Comparison of ENCODE assay signal across 24 cellular contexts in the genomic region with DNA sequence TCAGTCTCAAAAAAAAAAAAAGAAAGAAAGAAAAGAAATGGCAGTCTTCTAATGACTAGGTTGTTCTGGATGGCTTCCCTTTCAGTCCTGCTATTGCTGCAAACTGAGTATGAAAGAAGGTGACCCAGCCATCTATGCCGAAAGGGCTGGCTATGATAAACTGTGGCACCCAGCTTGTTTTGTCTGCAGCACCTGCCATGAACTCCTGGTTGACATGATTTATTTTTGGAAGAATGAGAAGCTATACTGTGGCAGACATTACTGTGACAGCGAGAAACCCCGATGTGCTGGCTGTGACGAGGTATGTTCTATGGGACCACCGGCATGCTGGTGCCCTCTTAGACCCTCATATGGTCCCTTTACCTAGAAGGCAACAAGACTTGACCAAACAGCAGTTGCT.
"Had no signal": no experiment of that assay in that cellular context is flagged by ENCODE, and none has a peak within 500 bp of the region (broad histone marks: within the 10 kb centered on the region; RNA-seq: fewer than 3 reads in every experiment).

No MANE protein-coding gene starts in this region.

- H3K27me3 ChIP-seq: cardiac muscle cell, foreskin keratinocyte, neutrophil, right lobe of liver, vagina had no signal

- H3K9me3 Mint-ChIP-seq: activated naive CD4-positive, alpha-beta T cell treated with anti-CD3 and anti-CD28 coated beads for 36 hours; activated T-cell treated with anti-CD3 and anti-CD28 coated beads, Interleukin-2, amount 50 U/mL, for 72 hours; dendritic cell treated with granulocyte-macrophage colony-stimulating factor and Interleukin-4, amounts not matched to agents 40 ng/mL and 50 ng/mL, for 4 days; stimulated activated memory B cell treated with anti-CD40 and anti-IgM and Interleukin-4, amounts not matched to agents 10 μg/mL and 1 μg/mL and 100 μg/mL, for 72 hours; type B pancreatic cell had no signal

- H3K4me1 Mint-ChIP-seq: nephron had no signal

- H3K4me1 ChIP-seq: foreskin keratinocyte, lower lobe of right lung, parathyroid adenoma, right lobe of liver, vagina had no signal

- ATAC-seq: activated naive CD8-positive, alpha-beta T cell treated with anti-CD3 and anti-CD28 coated beads, Interleukin-2, amount 50 U/mL, for 24 hours; activated T-cell treated with anti-CD3 and anti-CD28 coated beads, Interleukin-2, amount 50 U/mL, for 72 hours; foreskin keratinocyte; lower lobe of right lung; right lobe of liver; stimulated activated memory B cell treated with anti-CD40 and anti-IgM and Interleukin-4, amounts not matched to agents 10 μg/mL and 1 μg/mL and 100 μg/mL, for 72 hours had no signal

- H2AFZ ChIP-seq: parathyroid adenoma had no signal

- H3K4me3 Mint-ChIP-seq: activated naive CD4-positive, alpha-beta T cell treated with anti-CD3 and anti-CD28 coated beads for 36 hours; activated naive CD8-positive, alpha-beta T cell treated with anti-CD3 and anti-CD28 coated beads, Interleukin-2, amount 50 U/mL, for 24 hours; activated T-cell treated with anti-CD3 and anti-CD28 coated beads, Interleukin-2, amount 50 U/mL, for 72 hours; dendritic cell treated with granulocyte-macrophage colony-stimulating factor and Interleukin-4, amounts not matched to agents 40 ng/mL and 50 ng/mL, for 4 days; nephron; stimulated activated memory B cell treated with anti-CD40 and anti-IgM and Interleukin-4, amounts not matched to agents 10 μg/mL and 1 μg/mL and 100 μg/mL, for 72 hours; type B pancreatic cell; WTC11 had no signal

- H3K9me3 ChIP-seq: lower lobe of right lung, neutrophil, right lobe of liver, thoracic aorta, vagina had no signal

- H3K79me2 ChIP-seq: parathyroid adenoma had no signal

- DNase-seq: activated CD4-positive, alpha-beta T cell treated with anti-CD3 and anti-CD28 coated beads, Interleukin-2, amount 50 U/mL, for 4 hours; activated CD8-positive, alpha-beta memory T cell treated with anti-CD3 and anti-CD28 coated beads for 24 hours; activated CD8-positive, alpha-beta memory T cell treated with anti-CD3 and anti-CD28 coated beads, Interleukin-2, amount 50 U/mL, for 4 hours; activated effector memory CD4-positive, alpha-beta T cell treated with Interleukin-2 at 50 U/mL for 16 hours; activated naive CD4-positive, alpha-beta T cell treated with anti-CD3 and anti-CD28 coated beads for 36 hours; activated naive CD8-positive, alpha-beta T cell treated with anti-CD3 and anti-CD28 coated beads, Interleukin-2, amount 50 U/mL, for 24 hours; activated T-cell treated with anti-CD3 and anti-CD28 coated beads, Interleukin-2, amount 50 U/mL, for 72 hours; effector CD4-positive, alpha-beta T cell; foreskin keratinocyte; kidney; lower lobe of right lung; right lobe of liver; small intestine; T1000 had no signal

- H3K27ac Mint-ChIP-seq: activated naive CD4-positive, alpha-beta T cell treated with anti-CD3 and anti-CD28 coated beads for 36 hours; activated naive CD8-positive, alpha-beta T cell treated with anti-CD3 and anti-CD28 coated beads, Interleukin-2, amount 50 U/mL, for 24 hours; dendritic cell treated with granulocyte-macrophage colony-stimulating factor and Interleukin-4, amounts not matched to agents 40 ng/mL and 50 ng/mL, for 4 days; nephron; stimulated activated memory B cell treated with anti-CD40 and anti-IgM and Interleukin-4, amounts not matched to agents 10 μg/mL and 1 μg/mL and 100 μg/mL, for 72 hours; type B pancreatic cell had no signal

- H3K9ac ChIP-seq: parathyroid adenoma had no signal

- H3K27ac ChIP-seq: cardiac muscle cell, foreskin keratinocyte, lower lobe of right lung, neutrophil, parathyroid adenoma, right lobe of liver, thoracic aorta, vagina had no signal

- H3K27me3 Mint-ChIP-seq: activated naive CD8-positive, alpha-beta T cell treated with anti-CD3 and anti-CD28 coated beads, Interleukin-2, amount 50 U/mL, for 24 hours; dendritic cell treated with granulocyte-macrophage colony-stimulating factor and Interleukin-4, amounts not matched to agents 40 ng/mL and 50 ng/mL, for 4 days; stimulated activated memory B cell treated with anti-CD40 and anti-IgM and Interleukin-4, amounts not matched to agents 10 μg/mL and 1 μg/mL and 100 μg/mL, for 72 hours; type B pancreatic cell had no signal

- H3K4me3 ChIP-seq: cardiac muscle cell, lower lobe of right lung, right lobe of liver, thoracic aorta, vagina had no signal

- H3K36me3 ChIP-seq: right lobe of liver had no signal
